In genomic region chr5:130099001-130099400, GRCh38 we compare ENCODE assay signal across 25 cellular contexts.
"Had no signal": no experiment of that assay in that cellular context is flagged by ENCODE, and none has a peak within 500 bp of the region (broad histone marks: within the 10 kb centered on the region; RNA-seq: fewer than 3 reads in every experiment).

No MANE protein-coding gene starts in this region.

- H3K27me3 Mint-ChIP-seq: dendritic cell treated with granulocyte-macrophage colony-stimulating factor and Interleukin-4, amounts not matched to agents 40 ng/mL and 50 ng/mL, for 4 days; effector memory CD8-positive, alpha-beta T cell had no signal

- H3K27ac Mint-ChIP-seq: dendritic cell treated with granulocyte-macrophage colony-stimulating factor and Interleukin-4, amounts not matched to agents 40 ng/mL and 50 ng/mL, for 4 days; effector memory CD8-positive, alpha-beta T cell; endodermal cell; naive thymus-derived CD4-positive, alpha-beta T cell had no signal

- H3K9me3 Mint-ChIP-seq: dendritic cell treated with granulocyte-macrophage colony-stimulating factor and Interleukin-4, amounts not matched to agents 40 ng/mL and 50 ng/mL, for 4 days; effector memory CD8-positive, alpha-beta T cell; endodermal cell; naive thymus-derived CD4-positive, alpha-beta T cell had no signal

- ATAC-seq: effector memory CD8-positive, alpha-beta T cell; esophagus mucosa; gastrocnemius medialis; heart right ventricle; left cardiac atrium; left lung; left ventricle myocardium superior; lower lobe of right lung; naive thymus-derived CD4-positive, alpha-beta T cell had no signal

- DNase-seq: colonic mucosa; cortex of kidney; effector CD8-positive, alpha-beta T cell; effector memory CD8-positive, alpha-beta T cell; endodermal cell; erythroblast; esophagus squamous epithelium; foreskin fibroblast; foreskin melanocyte; gastrocnemius medialis; glutamatergic neuron; head of caudate nucleus; heart right ventricle; hippocampal formation; left cardiac atrium; left lung; left ventricle myocardium superior; lower lobe of right lung; mesendoderm; midbrain; naive thymus-derived CD4-positive, alpha-beta T cell had no signal

- H3K4me1 Mint-ChIP-seq: endodermal cell; naive thymus-derived CD4-positive, alpha-beta T cell had no signal

- H3K36me3 Mint-ChIP-seq: naive thymus-derived CD4-positive, alpha-beta T cell had no signal

- FAIRE-seq: islet of Langerhans, keratinocyte had no signal

- H3K4me3 Mint-ChIP-seq: dendritic cell treated with granulocyte-macrophage colony-stimulating factor and Interleukin-4, amounts not matched to agents 40 ng/mL and 50 ng/mL, for 4 days; effector memory CD8-positive, alpha-beta T cell; endodermal cell; naive thymus-derived CD4-positive, alpha-beta T cell had no signal
